8 cellular contexts compared by ENCODE assay signal in genomic region chr17:50056217-50056960, GRCh38. TPM values are rescaled to one million over a fixed set of nuclear protein-coding genes. Genes with fewer than 3 reads are reported as not detected.
DNase-seq lines count a peak whose midpoint lies in the region; ATAC-seq and TF ChIP-seq lines count a peak whose summit lies in the region.

No MANE protein-coding gene starts in this region.

- intact Hi-C loops in esophagus squamous epithelium (cut with DNase I) = no loop called here

- H3K27me3 ChIP-seq in esophagus squamous epithelium (no peaks in the 10 kb centered on the region), subcutaneous abdominal adipose tissue (ENCODE audit: control insufficient read depth in 5 of 5, insufficient read depth in 4 of 5, low read length in 5 of 5) (peaks cover 0 to 27% (median 12%) of the 10 kb centered on the region in 5 donors)

- H3K4me1 ChIP-seq in ES-I3 (ENCODE audit: insufficient read depth, low read length) (peaks cover 61% of the 10 kb centered on the region), esophagus squamous epithelium (peaks cover 53 to 99% (median 81%) of the 10 kb centered on the region in 3 donors), subcutaneous abdominal adipose tissue (ENCODE audit: control insufficient read depth in 5 of 5, insufficient read depth in 5 of 5, low read length in 5 of 5) (peaks cover 6 to 67% (median 46%) of the 10 kb centered on the region in 5 donors)

- peaks cover 46% of the 10 kb centered on the region for H3K27me3 Mint-ChIP-seq in nephron progenitor cell (ENCODE audit: low read depth, poor library complexity)

- TF ChIP-seq POLR2A in esophagus squamous epithelium (IDR thresholded peaks at IDR 0.05) = no peak

- TF ChIP-seq CTCF in esophagus squamous epithelium (IDR thresholded peaks at IDR 0.05) (peak in 5 of 6 experiments; percentile 18 to 43 (median 26)), nephron progenitor cell (IDR thresholded peaks at IDR 0.05) (peak; percentile 27)

- peak overlapping the region; percentile 73 for H3K9ac ChIP-seq in ES-I3 (ENCODE audit: low read depth, low read length)
- H3K9ac ChIP-seq in subcutaneous abdominal adipose tissue (ENCODE audit: low read length in 5 of 5) = peak overlapping the region in 4 of 5 donors; percentile 6 to 68 (median 55)

- peaks cover 71% of the 10 kb centered on the region for H3K4me1 Mint-ChIP-seq in nephron progenitor cell

- no peak overlapping the region for H3K27ac Mint-ChIP-seq in nephron progenitor cell

- DNase-seq in NCI-H774 (lab: John Stamatoyannopoulos, UW) = peak; percentile 64
- peak; percentile 72 for DNase-seq in activated T-cell treated with anti-CD3 and anti-CD28 coated beads for 48 hours (ENCODE audit: low read depth)
- no peak for DNase-seq in esophagus squamous epithelium (lab: John Stamatoyannopoulos, UW)
- peak; percentile 79 for DNase-seq in nephron progenitor cell
- DNase-seq in KG1 (lab: John Stamatoyannopoulos, UW) = no peak

- H3K9me3 ChIP-seq in ES-I3 (ENCODE audit: control insufficient read depth, insufficient read depth, low read length) = no peaks in the 10 kb centered on the region
- no peaks in the 10 kb centered on the region for H3K9me3 ChIP-seq in esophagus squamous epithelium
- no peaks in the 10 kb centered on the region for H3K9me3 ChIP-seq in subcutaneous abdominal adipose tissue (ENCODE audit: control insufficient read depth in 5 of 5, low read length in 5 of 5)

- no peaks in the 10 kb centered on the region for H3K36me3 Mint-ChIP-seq in nephron progenitor cell (ENCODE audit: low read depth)

- H3K9me3 Mint-ChIP-seq in nephron progenitor cell = no peaks in the 10 kb centered on the region

- H3K36me3 ChIP-seq in ES-I3 (ENCODE audit: insufficient read depth, low read length) (no peaks in the 10 kb centered on the region), esophagus squamous epithelium (no peaks in the 10 kb centered on the region), subcutaneous abdominal adipose tissue (ENCODE audit: control insufficient read depth in 5 of 5, insufficient read depth in 5 of 5, low read length in 5 of 5) (no peaks in the 10 kb centered on the region)

- peak; percentile 43 for ATAC-seq in HG03103 (IDR thresholded peaks at IDR 0.05; ENCODE audit: low read depth, unreplicated experiment)

- WGBS in esophagus squamous epithelium, 2 donors = 0% methylated on average over 21 of the region's 64 CpGs; no CpG with 5 or more reads in 1 of the 2 donors

- H3K27ac ChIP-seq in esophagus squamous epithelium (peak overlapping the region; percentile 89 to 95 (median 92)), subcutaneous abdominal adipose tissue (ENCODE audit: low read depth, low read length) (no peak overlapping the region)

- peak overlapping the region; percentile 85 for H3K4me3 Mint-ChIP-seq in nephron progenitor cell

- peak overlapping the region; percentile 63 to 84 (median 80) for H3K4me3 ChIP-seq in esophagus squamous epithelium
- H3K4me3 ChIP-seq in subcutaneous abdominal adipose tissue (ENCODE audit: low read depth in 1 of 5, low read length in 5 of 5) = peak overlapping the region; percentile 39 to 77 (median 68)

RNA-seq across cellular contexts. Expression of gene ITGA3, which starts 0.5 kb away (rescaled TPM):
- total RNA-seq in esophagus squamous epithelium = 10 to 100 TPM; 44.4 to 86.3 (median 77.0) TPM

RNA-seq across cellular contexts. Expression of gene PDK2, which starts 38.8 kb away (rescaled TPM):
- total RNA-seq in esophagus squamous epithelium = 10 to 100 TPM in 3 of 4 donors, 1 to 10 TPM in 1; 5.2 to 20.2 (median 12.8) TPM

Comparison
In these comparisons a context has a peak if more than half of its experiments do, and no peak if none do; other contexts are left out.
1. DNase-seq: peak in NCI-H774 (single experiment), activated T-cell treated with anti-CD3 and anti-CD28 coated beads for 48 hours (single experiment) and nephron progenitor cell (single experiment); none in esophagus squamous epithelium (single experiment) and KG1 (single experiment).